Comparison of ENCODE assay signal across 8 cellular contexts in the genomic region with DNA sequence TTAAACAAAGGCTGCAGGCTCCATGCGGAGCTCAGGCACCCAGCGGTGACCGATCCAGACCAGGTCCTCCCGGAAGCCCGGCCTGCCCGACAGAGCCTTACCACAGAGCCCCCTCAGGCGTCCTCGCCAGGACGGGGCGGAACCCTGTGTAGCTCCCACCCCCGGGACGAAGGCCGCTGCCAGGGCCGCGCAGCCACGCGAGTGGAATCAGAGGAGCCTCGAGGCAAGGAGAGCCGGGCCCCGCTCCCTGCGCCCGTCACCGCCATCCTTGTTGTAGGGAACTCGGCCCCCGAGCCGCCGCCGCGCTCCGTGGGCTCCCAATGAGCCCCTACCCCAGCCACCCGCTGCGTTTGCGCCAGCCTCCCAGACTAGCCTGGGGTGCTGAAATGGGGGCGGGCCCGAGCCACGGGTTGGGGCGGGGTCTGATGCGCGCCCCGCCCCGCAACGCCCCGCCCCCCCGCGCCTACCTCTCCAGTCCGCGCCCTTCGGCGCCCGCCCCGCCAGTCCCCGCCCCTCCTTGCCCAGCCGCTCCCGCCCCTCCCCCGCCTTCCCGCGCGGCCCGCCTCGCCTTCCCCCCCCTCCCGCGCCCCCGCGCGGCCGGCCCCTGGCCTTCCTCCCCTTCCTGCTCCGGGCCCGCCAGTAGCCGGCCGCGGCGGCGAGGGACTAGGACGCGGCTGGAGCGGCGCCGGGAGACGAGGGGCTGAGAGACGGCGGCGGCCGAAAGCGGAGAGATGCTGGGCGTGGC. TPM values are rescaled to one million over a fixed set of nuclear protein-coding genes. Genes with fewer than 3 reads are reported as not detected.
DNase-seq lines count a peak whose midpoint lies in the region; ATAC-seq and TF ChIP-seq lines count a peak whose summit lies in the region.

A gene with protein sequence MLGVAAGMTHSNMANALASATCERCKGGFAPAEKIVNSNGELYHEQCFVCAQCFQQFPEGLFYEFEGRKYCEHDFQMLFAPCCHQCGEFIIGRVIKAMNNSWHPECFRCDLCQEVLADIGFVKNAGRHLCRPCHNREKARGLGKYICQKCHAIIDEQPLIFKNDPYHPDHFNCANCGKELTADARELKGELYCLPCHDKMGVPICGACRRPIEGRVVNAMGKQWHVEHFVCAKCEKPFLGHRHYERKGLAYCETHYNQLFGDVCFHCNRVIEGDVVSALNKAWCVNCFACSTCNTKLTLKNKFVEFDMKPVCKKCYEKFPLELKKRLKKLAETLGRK (plus strand): TSS at position 639 of the 745 bp plus-strand sequence. CDS start 93 bp downstream, at position 732.

- H3K36me3 ChIP-seq in GM23338 (ENCODE audit: insufficient read depth) (no peaks in the 10 kb centered on the region), neuron (ENCODE audit: insufficient read depth, low read length) (no peaks in the 10 kb centered on the region)

- peak within 1 kb of the TSS; percentile 94 for H3K27ac ChIP-seq in GM23338 (ENCODE audit: low read depth)

- H3K4me3 ChIP-seq in GM23338, result peak within 1 kb of the TSS; percentile 78
- peak within 1 kb of the TSS; percentile 87 to 88 for H3K4me3 ChIP-seq in foreskin fibroblast (ENCODE audit: low read depth in 1 of 2, low read length in 2 of 2)
- H3K4me3 ChIP-seq in neuron (ENCODE audit: low read length), result peak within 1 kb of the TSS; percentile 87

- no peaks in the 10 kb centered on the region for H3K9me3 Mint-ChIP-seq in GM23338

- peak; percentile 90 for ATAC-seq in GM23338

- H3K4me1 Mint-ChIP-seq in GM23338, result peaks cover 23% of the 10 kb centered on the region

- H3K9me3 ChIP-seq in neuron (ENCODE audit: low read length), result no peaks in the 10 kb centered on the region

- H3K27ac Mint-ChIP-seq in GM23338, result peak within 1 kb of the TSS; percentile 97

- TF ChIP-seq CTCF in GM23338 (conservative IDR thresholded peaks at IDR 0.05; ENCODE audit: low read depth in 2 of 2), result peak in 1 of 2 experiments; percentile 6; a peak in 1 of 4 replicates
- no peak for TF ChIP-seq CTCF in foreskin fibroblast (IDR thresholded peaks at IDR 0.05; ENCODE audit: low read depth, low read length)

- H4K20me1 ChIP-seq in GM23338 (replicated peaks; ENCODE audit: insufficient read depth), result peaks cover 20% of the 10 kb centered on the region

- peaks cover 46% of the 10 kb centered on the region for H3K79me2 ChIP-seq in GM23338 (replicated peaks; ENCODE audit: insufficient read depth)

- H2AFZ ChIP-seq in GM23338 (peak within 1 kb of the TSS; percentile 78; the same call in 1 of the 2 replicates), neuron (ENCODE audit: low read depth, low read length) (peak within 1 kb of the TSS; percentile 71)

- peaks cover 9% of the 10 kb centered on the region for H3K4me1 ChIP-seq in GM23338 (ENCODE audit: insufficient read depth)
- H3K4me1 ChIP-seq in neuron (ENCODE audit: insufficient read depth, low read length), result peaks cover 33% of the 10 kb centered on the region

- H3K27me3 Mint-ChIP-seq in GM23338 (ENCODE audit: insufficient read depth, low read depth, poor library complexity), result peaks cover 7% of the 10 kb centered on the region

- peak within 1 kb of the TSS; percentile 86 for H3K4me2 ChIP-seq in GM23338

- peak; percentile 94 for DNase-seq in ELR (ENCODE audit: low read depth)
- DNase-seq in GM23338 (ENCODE audit: low spot score), result peak; percentile 85
- DNase-seq in LHCN-M2 (ENCODE audit: low read depth), result peak; percentile 83
- peak; percentile 69 for DNase-seq in SHP77 treated with DMSO at 0.1 percent for 48 hours (lab: John Stamatoyannopoulos, UW)
- DNase-seq in activated gamma-delta T cell treated with Interleukin-2 at 50 U/mL for 16 hours, result peak; percentile 83
- peak; percentile 82 to 93 for DNase-seq in foreskin fibroblast
- DNase-seq in stromal cell of bone marrow (ENCODE audit: low read depth), result peak; percentile 73

- H3K9me2 ChIP-seq in GM23338 (ENCODE audit: insufficient read depth), result no peaks in the 10 kb centered on the region

- H3K36me3 Mint-ChIP-seq in GM23338 (ENCODE audit: low read depth), result no peaks in the 10 kb centered on the region

- H3K27me3 ChIP-seq in GM23338 (ENCODE audit: insufficient read depth) (peaks cover 13% of the 10 kb centered on the region), neuron (ENCODE audit: insufficient read depth, low read length) (no peaks in the 10 kb centered on the region)

- peak within 1 kb of the TSS; percentile 92 for H3K4me3 Mint-ChIP-seq in GM23338

- H3F3A ChIP-seq in GM23338 (replicated peaks; ENCODE audit: low read depth), result no peaks in the 10 kb centered on the region

TF ChIP-seq in GM23338, 12 proteins besides CTCF, POLR2A, EP300 and RAD21:
- peak; percentile 91 for TF ChIP-seq POLR2AphosphoS5 (IDR thresholded peaks at IDR 0.05; ENCODE audit: low read depth)
- TF ChIP-seq, protein P1, sequence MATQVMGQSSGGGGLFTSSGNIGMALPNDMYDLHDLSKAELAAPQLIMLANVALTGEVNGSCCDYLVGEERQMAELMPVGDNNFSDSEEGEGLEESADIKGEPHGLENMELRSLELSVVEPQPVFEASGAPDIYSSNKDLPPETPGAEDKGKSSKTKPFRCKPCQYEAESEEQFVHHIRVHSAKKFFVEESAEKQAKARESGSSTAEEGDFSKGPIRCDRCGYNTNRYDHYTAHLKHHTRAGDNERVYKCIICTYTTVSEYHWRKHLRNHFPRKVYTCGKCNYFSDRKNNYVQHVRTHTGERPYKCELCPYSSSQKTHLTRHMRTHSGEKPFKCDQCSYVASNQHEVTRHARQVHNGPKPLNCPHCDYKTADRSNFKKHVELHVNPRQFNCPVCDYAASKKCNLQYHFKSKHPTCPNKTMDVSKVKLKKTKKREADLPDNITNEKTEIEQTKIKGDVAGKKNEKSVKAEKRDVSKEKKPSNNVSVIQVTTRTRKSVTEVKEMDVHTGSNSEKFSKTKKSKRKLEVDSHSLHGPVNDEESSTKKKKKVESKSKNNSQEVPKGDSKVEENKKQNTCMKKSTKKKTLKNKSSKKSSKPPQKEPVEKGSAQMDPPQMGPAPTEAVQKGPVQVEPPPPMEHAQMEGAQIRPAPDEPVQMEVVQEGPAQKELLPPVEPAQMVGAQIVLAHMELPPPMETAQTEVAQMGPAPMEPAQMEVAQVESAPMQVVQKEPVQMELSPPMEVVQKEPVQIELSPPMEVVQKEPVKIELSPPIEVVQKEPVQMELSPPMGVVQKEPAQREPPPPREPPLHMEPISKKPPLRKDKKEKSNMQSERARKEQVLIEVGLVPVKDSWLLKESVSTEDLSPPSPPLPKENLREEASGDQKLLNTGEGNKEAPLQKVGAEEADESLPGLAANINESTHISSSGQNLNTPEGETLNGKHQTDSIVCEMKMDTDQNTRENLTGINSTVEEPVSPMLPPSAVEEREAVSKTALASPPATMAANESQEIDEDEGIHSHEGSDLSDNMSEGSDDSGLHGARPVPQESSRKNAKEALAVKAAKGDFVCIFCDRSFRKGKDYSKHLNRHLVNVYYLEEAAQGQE (IDR thresholded peaks at IDR 0.05; ENCODE audit: unreplicated experiment), result no peak
- TF ChIP-seq NANOG (IDR thresholded peaks at IDR 0.05; ENCODE audit: borderline replicate concordance), result no peak
- no peak for TF ChIP-seq EZH2phosphoT487 (IDR thresholded peaks at IDR 0.05; ENCODE audit: unreplicated experiment)

RNA-seq across cellular contexts. Expression of the gene that starts here (rescaled TPM):
- total RNA-seq in GM23338 (2014; rRNA removed; shearing (Covaris generic)), result 30.9 and 36.9 TPM in 2 replicates
- polyA plus RNA-seq in GM23338 (2016; fragmentation: Nextera tagmentation; extraction: Ambion mirVana), result 28.6 and 32.4 TPM in 2 replicates
- total RNA-seq in LHCN-M2 (2014; rRNA removed), result 112 and 198 TPM in 2 replicates
- polyA plus RNA-seq in LHCN-M2 (2012), result 72.1 TPM

Comparison
In these comparisons a context has a peak if more than half of its experiments do, and no peak if none do; other contexts are left out.
1. Peak in every context shown above with its lines: DNase-seq, ATAC-seq, H3K4me3 ChIP-seq and H3K27ac ChIP-seq.